11 cellular contexts compared by ENCODE assay signal in the genomic region with DNA sequence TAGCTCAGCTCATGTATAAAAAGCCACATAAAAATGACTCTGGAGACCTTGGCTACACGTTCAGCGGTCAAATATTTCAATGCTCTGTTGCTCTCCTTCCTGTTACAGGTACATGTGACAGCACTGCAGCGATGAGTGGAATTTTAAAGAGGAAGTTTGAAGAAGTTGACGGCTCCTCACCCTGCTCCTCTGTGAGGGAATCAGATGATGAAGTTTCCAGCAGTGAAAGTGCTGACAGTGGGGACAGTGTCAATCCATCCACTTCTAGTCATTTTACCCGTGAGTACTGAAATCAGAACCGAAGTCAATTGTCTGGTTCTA.
A peak's percentile ranks its signal among the peaks of the same experiment; 100 is the strongest.
DNase-seq lines count a peak whose midpoint lies in the region; ATAC-seq, FAIRE-seq and TF ChIP-seq lines count a peak whose summit lies in the region.
"Had no signal": no experiment of that assay in that cellular context is flagged by ENCODE, and none has a peak within 500 bp of the region (broad histone marks: within the 10 kb centered on the region; RNA-seq: fewer than 3 reads in every experiment).

No MANE protein-coding gene starts in this region.

- ATAC-seq in GM19372 (IDR thresholded peaks at IDR 0.05; ENCODE audit: low read depth, unreplicated experiment): peak; percentile 80
- ATAC-seq in HG02943 (IDR thresholded peaks at IDR 0.05; ENCODE audit: low read depth, unreplicated experiment): peak; percentile 79
- ATAC-seq in activated CD4-positive, CD25-positive, alpha-beta regulatory T cell treated with anti-CD3 and anti-CD28 coated beads, Interleukin-2, amount 50 U/mL, for 24 hours: no peak
- ATAC-seq in effector memory CD8-positive, alpha-beta T cell (replicated peaks): no peak
- ATAC-seq: left ventricle myocardium superior had no signal

- no peak overlapping the region for H3K27ac ChIP-seq in CD8-positive, alpha-beta memory T cell (ENCODE audit: low read depth, low read length)

- H3F3A ChIP-seq in Loucy (ENCODE audit: low read depth): no peaks in the 10 kb centered on the region; the same call in 1 of the 2 replicates

- no peaks in the 10 kb centered on the region for H4K20me1 ChIP-seq in Loucy (ENCODE audit: insufficient read depth, low read length, poor library complexity, severe bottlenecking)

- peak overlapping the region; percentile 31 for H3K4me3 ChIP-seq in Loucy (ENCODE audit: low read length, poor library complexity, severe bottlenecking)
- no peak overlapping the region for H3K4me3 ChIP-seq in CD8-positive, alpha-beta memory T cell (ENCODE audit: low read length)

- no peak overlapping the region for H3K27ac Mint-ChIP-seq in CD8-positive, alpha-beta memory T cell
- no peak overlapping the region for H3K27ac Mint-ChIP-seq in effector memory CD8-positive, alpha-beta T cell

- peaks cover 0 to 3% (median 0%) of the 10 kb centered on the region in 5 donors for H3K9me3 Mint-ChIP-seq in CD8-positive, alpha-beta memory T cell
- no peaks in the 10 kb centered on the region for H3K9me3 Mint-ChIP-seq in effector memory CD8-positive, alpha-beta T cell

- peaks cover 15% of the 10 kb centered on the region for H3K4me1 ChIP-seq in Loucy (ENCODE audit: insufficient read depth, low read length, poor library complexity, severe bottlenecking)
- no peaks in the 10 kb centered on the region for H3K4me1 ChIP-seq in CD8-positive, alpha-beta memory T cell (ENCODE audit: insufficient read depth, low read length)

- no peak overlapping the region for H3K9ac ChIP-seq in Loucy (ENCODE audit: low read depth, low read length, poor library complexity, severe bottlenecking)

- TF ChIP-seq CTCF in D721Med (IDR thresholded peaks at IDR 0.05; ENCODE audit: insufficient read depth, missing control alignments) (no peak), Loucy (conservative IDR thresholded peaks at IDR 0.05; ENCODE audit: low read length) (no peak)

- H3K9me2 ChIP-seq in Loucy (replicated peaks; ENCODE audit: low read depth, low read length): no peaks in the 10 kb centered on the region

- peak overlapping the region in 1 of 7 donors; percentile 29 for H3K4me3 Mint-ChIP-seq in CD8-positive, alpha-beta memory T cell
- H3K4me3 Mint-ChIP-seq in effector memory CD8-positive, alpha-beta T cell: no peak overlapping the region

- H3K4me1 Mint-ChIP-seq in CD8-positive, alpha-beta memory T cell: peaks cover 0 to 2% (median 0%) of the 10 kb centered on the region in 3 donors
- H3K4me1 Mint-ChIP-seq in effector memory CD8-positive, alpha-beta T cell (ENCODE audit: low read depth in 2 of 2): peaks cover 0 to 3% of the 10 kb centered on the region in 2 donors

- CTCF ChIA-PET in CD8-positive, alpha-beta memory T cell (lab: Charles Lee): no interaction called here

- no peak overlapping the region for H2AFZ ChIP-seq in Loucy (ENCODE audit: low read length)

- POLR2A ChIA-PET in CD8-positive, alpha-beta memory T cell (lab: Charles Lee): no interaction called here

- no peak for DNase-seq in D721Med (ENCODE audit: insufficient read length, low spot score)
- DNase-seq in CD8-positive, alpha-beta memory T cell: no peak
- no peak for DNase-seq in head of caudate nucleus
- DNase-seq in effector memory CD8-positive, alpha-beta T cell: no peak
- DNase-seq: activated CD4-positive, alpha-beta T cell treated with anti-CD3 and anti-CD28 coated beads, Interleukin-2, amount 50 U/mL, for 1 hour; left ventricle myocardium superior had no signal

- peaks cover 0 to 8% (median 0%) of the 10 kb centered on the region in 3 donors for H3K36me3 Mint-ChIP-seq in CD8-positive, alpha-beta memory T cell
- H3K36me3 Mint-ChIP-seq in effector memory CD8-positive, alpha-beta T cell (ENCODE audit: insufficient read depth): no peaks in the 10 kb centered on the region

- no peaks in the 10 kb centered on the region for H3K36me3 ChIP-seq in Loucy (ENCODE audit: insufficient read depth, low read length)
- no peaks in the 10 kb centered on the region for H3K36me3 ChIP-seq in CD8-positive, alpha-beta memory T cell (ENCODE audit: insufficient read depth, low read length)

- peaks cover 2 to 4% of the 10 kb centered on the region in 2 donors for H3K27me3 Mint-ChIP-seq in CD8-positive, alpha-beta memory T cell
- peaks cover 6 to 18% of the 10 kb centered on the region in 2 donors for H3K27me3 Mint-ChIP-seq in effector memory CD8-positive, alpha-beta T cell

- no peaks in the 10 kb centered on the region for H3K27me3 ChIP-seq in Loucy (ENCODE audit: insufficient read depth, low read length, poor library complexity, severe bottlenecking)
- no peaks in the 10 kb centered on the region for H3K27me3 ChIP-seq in CD8-positive, alpha-beta memory T cell (ENCODE audit: insufficient read depth, low read length, poor library complexity, severe bottlenecking)

- peak; percentile 44 for FAIRE-seq in D721Med (lab: Jason Lieb, UNC)
- FAIRE-seq: astrocyte had no signal

- intact Hi-C loops in head of caudate nucleus (cut with DNase I): no loop called here

- H3K9me3 ChIP-seq in Loucy (ENCODE audit: insufficient read depth, low read depth, low read length): peaks cover 4% of the 10 kb centered on the region; the same call in 1 of the 2 replicates
- no peaks in the 10 kb centered on the region for H3K9me3 ChIP-seq in CD8-positive, alpha-beta memory T cell (ENCODE audit: low read length)

- peak overlapping the region; percentile 37 for H3K4me2 ChIP-seq in Loucy (ENCODE audit: low read depth, low read length, poor library complexity, severe bottlenecking)

- H3K79me2 ChIP-seq in Loucy (ENCODE audit: insufficient read depth, low read length): no peaks in the 10 kb centered on the region

Comparison
In these comparisons a context has a peak if more than half of its experiments do, and no peak if none do; other contexts are left out.
1. ATAC-seq: peak in GM19372 (single experiment) and HG02943 (single experiment); none in activated CD4-positive, CD25-positive, alpha-beta regulatory T cell treated with anti-CD3 and anti-CD28 coated beads, Interleukin-2, amount 50 U/mL, for 24 hours (0 of 2) and effector memory CD8-positive, alpha-beta T cell (single experiment).